9 cellular contexts compared by ENCODE assay signal in the genomic region with DNA sequence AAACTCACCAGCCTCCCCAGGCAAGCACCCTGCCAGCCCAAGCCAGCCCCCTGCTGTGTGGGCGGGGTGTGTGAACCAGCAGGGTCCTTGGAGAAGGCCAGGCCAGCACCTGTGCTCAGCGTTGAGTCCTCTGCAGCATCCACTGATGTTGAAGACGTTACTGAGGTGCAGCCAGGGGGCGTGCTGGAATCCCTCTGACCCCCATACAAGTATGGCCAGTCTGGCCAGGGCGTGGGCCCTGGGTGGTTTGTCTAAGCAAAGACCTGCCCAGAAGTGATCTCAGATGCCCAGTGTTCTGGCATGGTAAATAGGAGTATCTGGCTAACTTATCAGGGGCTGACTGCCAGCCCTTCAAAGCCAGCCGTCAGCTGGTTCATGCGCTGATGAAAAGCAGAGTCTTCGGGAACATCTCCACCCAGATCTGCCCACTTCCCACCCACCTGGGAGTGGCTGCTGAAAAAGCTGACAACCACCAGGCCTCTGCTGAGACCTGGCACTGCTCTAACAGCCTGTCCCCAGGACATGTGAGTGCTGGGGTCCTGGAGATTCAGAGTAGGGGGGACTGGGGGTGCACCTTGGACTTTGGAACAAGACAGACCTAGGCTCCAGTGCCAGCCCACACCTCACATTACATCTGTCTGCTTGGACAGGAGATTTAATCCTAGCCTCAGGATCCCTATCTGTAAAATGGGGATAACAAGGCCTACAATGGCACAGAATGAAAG. TPM values are rescaled to one million over a fixed set of nuclear protein-coding genes. Genes with fewer than 3 reads are reported as not detected.
A peak's percentile ranks its signal among the peaks of the same experiment; 100 is the strongest.
DNase-seq lines count a peak whose midpoint lies in the region; TF ChIP-seq lines count a peak whose summit lies in the region.
"Had no signal": no experiment of that assay in that cellular context is flagged by ENCODE, and none has a peak within 500 bp of the region (broad histone marks: within the 10 kb centered on the region; RNA-seq: fewer than 3 reads in every experiment).

No MANE protein-coding gene starts in this region.

- H3K36me3 Mint-ChIP-seq in activated naive CD4-positive, alpha-beta T cell treated with anti-CD3 and anti-CD28 coated beads for 36 hours (ENCODE audit: low read depth): no peaks in the 10 kb centered on the region

- H3K27me3 ChIP-seq in vagina (no peaks in the 10 kb centered on the region), SJCRH30 (no peaks in the 10 kb centered on the region)

- intact Hi-C loops in activated naive CD4-positive, alpha-beta T cell treated with anti-CD3 and anti-CD28 coated beads for 36 hours (cut with micrococcal nuclease): loop anchor here (1.0 kb wide), 1 partner anchor 10 kb away; no protein-coding TSS in a partner anchor
- intact Hi-C loops in vagina (cut with DNase I): loop anchor here (5.0 kb wide), 1 partner anchor 39 kb away; a partner anchor contains a TSS

- no peak for TF ChIP-seq POLR2A in vagina (IDR thresholded peaks at IDR 0.05)

- no peak overlapping the region for H3K4me3 ChIP-seq in vagina
- H3K4me3 ChIP-seq in SJCRH30: no peak overlapping the region

- H3K4me1 Mint-ChIP-seq in activated naive CD4-positive, alpha-beta T cell treated with anti-CD3 and anti-CD28 coated beads for 36 hours (ENCODE audit: low read depth): peaks cover 76% of the 10 kb centered on the region

- H3K4me3 Mint-ChIP-seq in activated naive CD4-positive, alpha-beta T cell treated with anti-CD3 and anti-CD28 coated beads for 36 hours: no peak overlapping the region

- TF ChIP-seq CTCF in vagina (IDR thresholded peaks at IDR 0.05): peak in 1 of 3 experiments; percentile 30

- peak overlapping the region; percentile 39 for H3K27ac Mint-ChIP-seq in activated naive CD4-positive, alpha-beta T cell treated with anti-CD3 and anti-CD28 coated beads for 36 hours

- H3K27me3 Mint-ChIP-seq in activated naive CD4-positive, alpha-beta T cell treated with anti-CD3 and anti-CD28 coated beads for 36 hours (ENCODE audit: low read depth): no peaks in the 10 kb centered on the region

- H3K27ac ChIP-seq in vagina: peak overlapping the region; percentile 83
- no peak overlapping the region for H3K27ac ChIP-seq in SJCRH30

- H3K4me1 ChIP-seq in vagina (peaks cover 95% of the 10 kb centered on the region), SJCRH30 (peaks cover 39% of the 10 kb centered on the region)

- H3K36me3 ChIP-seq in vagina (no peaks in the 10 kb centered on the region), SJCRH30 (peaks cover 5% of the 10 kb centered on the region)

- H3K9me3 ChIP-seq in vagina (no peaks in the 10 kb centered on the region), SJCRH30 (replicated peaks) (no peaks in the 10 kb centered on the region)

- peak; percentile 51 for DNase-seq in activated naive CD4-positive, alpha-beta T cell treated with anti-CD3 and anti-CD28 coated beads for 36 hours
- DNase-seq in activated naive CD4-positive, alpha-beta T cell treated with Interleukin-2 at 50 U/mL for 16 hours: no peak
- peak; percentile 8 for DNase-seq in central memory CD4-positive, alpha-beta T cell
- DNase-seq in lung microvascular endothelial cell (ENCODE audit: low read depth in 2 of 2): peak; percentile 49 to 67
- DNase-seq in vagina (ENCODE audit: extremely low spot score in 2 of 2): no peak
- DNase-seq in GM19238 (ENCODE audit: insufficient read length, low spot score): no peak
- no peak for DNase-seq in DMS153 (lab: John Stamatoyannopoulos, UW)
- DNase-seq in SJCRH30: no peak
- DNase-seq: DMS 273 treated with DMSO at 0.1 percent for 48 hours had no signal

- CTCF ChIA-PET in activated naive CD4-positive, alpha-beta T cell treated with anti-CD3 and anti-CD28 coated beads for 36 hours (lab: Charles Lee): interaction anchor here (0.5 to 1.4 kb wide), 6 partner anchors 9 to 566 kb away, joined by 3 to 6 read pairs (median 3); no protein-coding TSS in a partner anchor

- H3K9me3 Mint-ChIP-seq in activated naive CD4-positive, alpha-beta T cell treated with anti-CD3 and anti-CD28 coated beads for 36 hours: no peaks in the 10 kb centered on the region

RNA-seq across cellular contexts. Expression of a gene that starts 41.1 kb away (rescaled TPM):
- total RNA-seq in activated naive CD4-positive, alpha-beta T cell treated with anti-CD3 and anti-CD28 coated beads for 36 hours: 10 to 100 TPM; 79.7 to 80.6 TPM
- total RNA-seq in lung microvascular endothelial cell (169 and 219 TPM in 2 replicates), vagina (209 TPM)
- total RNA-seq in SJCRH30 (2014; rRNA removed; shearing (Covaris generic)): 101 and 104 TPM in 2 replicates

Comparison
In these comparisons a context has a peak if more than half of its experiments do, and no peak if none do; other contexts are left out.
1. DNase-seq: peak in activated naive CD4-positive, alpha-beta T cell treated with anti-CD3 and anti-CD28 coated beads for 36 hours (single experiment), central memory CD4-positive, alpha-beta T cell (single experiment) and lung microvascular endothelial cell (2 of 2); none in activated naive CD4-positive, alpha-beta T cell treated with Interleukin-2 at 50 U/mL for 16 hours (single experiment), vagina (0 of 2), GM19238 (single experiment), DMS153 (single experiment) and SJCRH30 (0 of 2).